9 cellular contexts compared by ENCODE assay signal in genomic region chr5:139131062-139131856, GRCh38.
DNase-seq lines count a peak whose midpoint lies in the region; ATAC-seq and TF ChIP-seq lines count a peak whose summit lies in the region.
"Had no signal": no experiment of that assay in that cellular context is flagged by ENCODE, and none has a peak within 500 bp of the region (broad histone marks: within the 10 kb centered on the region; RNA-seq: fewer than 3 reads in every experiment).

No MANE protein-coding gene starts in this region.

- 68 to 83% methylated on average over 9 of the region's 9 CpGs for WGBS in sigmoid colon, 2 donors

- DNase-seq in GM03348 (ENCODE audit: low spot score) (peak; percentile 71), ascending aorta (ENCODE audit: low spot score in 2 of 2) (peak in 1 of 2 donors; percentile 85), iPS-NIHi7 (ENCODE audit: extremely low spot score) (peak; percentile 41), sigmoid colon (peak; percentile 83)
- no peak for DNase-seq in NK-92 treated with Interleukin-12 subunit alpha and Interleukin-12 subunit beta, amount 100 ng/mL, for 24 hours (lab: John Stamatoyannopoulos, UW)

- H3K27me3 ChIP-seq in ascending aorta (no peaks in the 10 kb centered on the region), sigmoid colon (no peaks in the 10 kb centered on the region)
- H3K27me3 ChIP-seq: neutrophil had no signal

- no peak for TF ChIP-seq EP300 in sigmoid colon (IDR thresholded peaks at IDR 0.05)

- peaks cover 23 to 40% of the 10 kb centered on the region in 2 donors for H3K4me1 ChIP-seq in ascending aorta
- H3K4me1 ChIP-seq in sigmoid colon = peaks cover 0 to 65% (median 53%) of the 10 kb centered on the region in 4 donors

- H3K4me3 ChIP-seq in ascending aorta (peak overlapping the region; percentile 31 to 54), sigmoid colon (peak overlapping the region in 3 of 4 donors; percentile 13 to 29 (median 19))

- TF ChIP-seq POLR2A in sigmoid colon (IDR thresholded peaks at IDR 0.05) = no peak

- no peaks in the 10 kb centered on the region for H3K36me3 ChIP-seq in ascending aorta
- no peaks in the 10 kb centered on the region for H3K36me3 ChIP-seq in sigmoid colon

- H3K27ac ChIP-seq in ascending aorta (peak overlapping the region; percentile 92 to 95), sigmoid colon (peak overlapping the region; percentile 81 to 93 (median 90))
- H3K27ac ChIP-seq: neutrophil had no signal

- intact Hi-C loops in ascending aorta (cut with DNase I) = no loop called here
- intact Hi-C loops in sigmoid colon (cut with DNase I) = no loop called here

- no peak for ATAC-seq in GM21528 (IDR thresholded peaks at IDR 0.05; ENCODE audit: low FRiP score, unreplicated experiment)
- ATAC-seq in HG03457 (IDR thresholded peaks at IDR 0.05; ENCODE audit: unreplicated experiment) = no peak
- no peak for ATAC-seq in GM18907 (IDR thresholded peaks at IDR 0.05; ENCODE audit: unreplicated experiment)

- H3K9me3 ChIP-seq in ascending aorta (no peaks in the 10 kb centered on the region), sigmoid colon (no peaks in the 10 kb centered on the region)
- H3K9me3 ChIP-seq: neutrophil had no signal

- TF ChIP-seq CTCF in ascending aorta (IDR thresholded peaks at IDR 0.05) (no peak), sigmoid colon (IDR thresholded peaks at IDR 0.05) (no peak)
